In genomic region chr3:134373278-134373941, GRCh38 we compare ENCODE assay signal across 8 cellular contexts. TPM values are rescaled to one million over a fixed set of nuclear protein-coding genes. Genes with fewer than 3 reads are reported as not detected.
DNase-seq lines count a peak whose midpoint lies in the region; ATAC-seq and TF ChIP-seq lines count a peak whose summit lies in the region.

No MANE protein-coding gene starts in this region.

- no peak for TF ChIP-seq CTCF in GM20000 (IDR thresholded peaks at IDR 0.05; ENCODE audit: extremely low read depth, missing control alignments)

- no peak overlapping the region for H3K27ac Mint-ChIP-seq in stimulated activated effector memory CD8-positive, alpha-beta T cell treated with anti-CD3 and anti-CD28 coated beads, Interleukin-12 subunit alpha, Interleukin-12 subunit beta, amount 100 ng/mL, for 72 hours

- H3K36me3 Mint-ChIP-seq in stimulated activated effector memory CD8-positive, alpha-beta T cell treated with anti-CD3 and anti-CD28 coated beads, Interleukin-12 subunit alpha, Interleukin-12 subunit beta, amount 100 ng/mL, for 72 hours = no peaks in the 10 kb centered on the region

- DNase-seq in GM20000 (ENCODE audit: low spot score) = peak; percentile 38
- DNase-seq in NCI-H69 (lab: John Stamatoyannopoulos, UW) = peak; percentile 62
- peak; percentile 92 for DNase-seq in dermis blood vessel endothelial cell
- DNase-seq in stimulated activated effector memory CD8-positive, alpha-beta T cell treated with anti-CD3 and anti-CD28 coated beads, Interleukin-12 subunit alpha, Interleukin-12 subunit beta, amount 100 ng/mL, for 72 hours (ENCODE audit: low spot score in 2 of 2) = no peak
- DNase-seq in T-helper 1 cell = no peak
- DNase-seq in NCI-H345 treated with DMSO at 0.1 percent for 48 hours (lab: John Stamatoyannopoulos, UW; ENCODE audit: unreplicated experiment) = no peak

- peak overlapping the region; percentile 98 for H3K27ac ChIP-seq in layer of hippocampus (ENCODE audit: low read depth, low read length)

- H3K27me3 ChIP-seq in layer of hippocampus (ENCODE audit: control insufficient read depth, insufficient read depth, low read length) = no peaks in the 10 kb centered on the region

- H3K4me1 Mint-ChIP-seq in stimulated activated effector memory CD8-positive, alpha-beta T cell treated with anti-CD3 and anti-CD28 coated beads, Interleukin-12 subunit alpha, Interleukin-12 subunit beta, amount 100 ng/mL, for 72 hours = peaks cover 15% of the 10 kb centered on the region

- ATAC-seq in stimulated activated effector memory CD8-positive, alpha-beta T cell treated with anti-CD3 and anti-CD28 coated beads, Interleukin-12 subunit alpha, Interleukin-12 subunit beta, amount 100 ng/mL, for 72 hours = no peak
- ATAC-seq in GM21576 (IDR thresholded peaks at IDR 0.05; ENCODE audit: unreplicated experiment) = no peak

- peak overlapping the region; percentile 73 for H3K4me3 Mint-ChIP-seq in stimulated activated effector memory CD8-positive, alpha-beta T cell treated with anti-CD3 and anti-CD28 coated beads, Interleukin-12 subunit alpha, Interleukin-12 subunit beta, amount 100 ng/mL, for 72 hours

- H3K9me3 Mint-ChIP-seq in stimulated activated effector memory CD8-positive, alpha-beta T cell treated with anti-CD3 and anti-CD28 coated beads, Interleukin-12 subunit alpha, Interleukin-12 subunit beta, amount 100 ng/mL, for 72 hours = no peaks in the 10 kb centered on the region

RNA-seq across cellular contexts. Expression of gene AMOTL2, which starts 0.8 kb away (rescaled TPM):
- total RNA-seq in dermis blood vessel endothelial cell = 104 and 130 TPM in 2 replicates

Comparison
In these comparisons a context has a peak if more than half of its experiments do, and no peak if none do; other contexts are left out.
1. DNase-seq: peak in GM20000 (single experiment), NCI-H69 (single experiment) and dermis blood vessel endothelial cell (single experiment); none in stimulated activated effector memory CD8-positive, alpha-beta T cell treated with anti-CD3 and anti-CD28 coated beads, Interleukin-12 subunit alpha, Interleukin-12 subunit beta, amount 100 ng/mL, for 72 hours (0 of 2), T-helper 1 cell (0 of 5) and NCI-H345 treated with DMSO at 0.1 percent for 48 hours (single experiment).